19 cellular contexts compared by ENCODE assay signal in the genomic region with DNA sequence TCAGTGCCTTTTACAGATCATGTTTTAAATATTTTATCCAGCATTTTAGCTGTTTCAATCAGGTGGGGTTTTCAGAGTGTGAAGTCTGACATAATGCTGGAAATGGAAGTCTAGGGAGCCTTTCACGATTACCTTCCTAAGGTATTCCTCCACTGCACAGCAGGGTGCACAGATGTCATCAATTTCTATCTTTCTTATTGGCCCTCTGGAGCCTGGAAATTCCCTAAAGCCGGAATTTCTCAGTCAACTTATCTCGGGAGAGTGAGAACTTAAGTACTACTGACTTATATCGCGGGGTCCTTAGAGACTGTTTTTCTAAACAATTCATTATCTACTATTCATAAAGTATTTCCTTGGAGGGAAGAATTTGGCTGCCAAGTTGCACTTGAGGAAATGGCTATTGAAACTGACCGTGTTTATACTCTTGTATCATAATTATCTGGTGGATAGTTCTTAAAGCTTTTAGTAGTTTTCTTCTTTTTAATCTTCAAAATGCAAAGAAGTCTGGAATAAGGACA.
DNase-seq lines count a peak whose midpoint lies in the region; ATAC-seq and TF ChIP-seq lines count a peak whose summit lies in the region.
"Had no signal": no experiment of that assay in that cellular context is flagged by ENCODE, and none has a peak within 500 bp of the region (broad histone marks: within the 10 kb centered on the region; RNA-seq: fewer than 3 reads in every experiment).

No MANE protein-coding gene starts in this region.

- H3K9me3 ChIP-seq in SK-N-SH: no peaks in the 10 kb centered on the region
- H3K9me3 ChIP-seq in gastroesophageal sphincter: no peaks in the 10 kb centered on the region

- H3K36me3 Mint-ChIP-seq in activated T-helper 17 cell treated with anti-CD3 and anti-CD28 coated beads, Interleukin-2, amount 50 U/mL, for 72 hours (ENCODE audit: low read depth): peaks cover 6% of the 10 kb centered on the region
- H3K36me3 Mint-ChIP-seq in progenitor cell of endocrine pancreas (ENCODE audit: insufficient read depth): no peaks in the 10 kb centered on the region
- peaks cover 7% of the 10 kb centered on the region for H3K36me3 Mint-ChIP-seq in activated CD8-positive, alpha-beta T cell treated with anti-CD3 and anti-CD28 coated beads, Interleukin-2, amount 10 ng/mL, durations not matched to agents 7 days and 5 days (ENCODE audit: low read depth)

- POLR2A ChIA-PET in SK-N-SH (lab: Yijun Ruan, JAX): no interaction called here
- POLR2A ChIA-PET in activated CD8-positive, alpha-beta T cell treated with anti-CD3 and anti-CD28 coated beads, Interleukin-2, amount 10 ng/mL, durations not matched to agents 7 days and 5 days (lab: Charles Lee): no interaction called here

- WGBS in SK-N-SH (ENCODE audit: low lambda C conversion rate): 38% methylated on average over 6 of the region's 6 CpGs
- 12 to 48% methylated on average over 6 of the region's 6 CpGs for WGBS in gastroesophageal sphincter (ENCODE audit: low coverage in 1 of 2), 2 donors

- H4K20me1 ChIP-seq in SK-N-SH (ENCODE audit: insufficient read depth): no peaks in the 10 kb centered on the region

- no peak for TF ChIP-seq EP300 in SK-N-SH (IDR thresholded peaks at IDR 0.05; ENCODE audit: borderline replicate concordance in 1 of 2, low read depth in 1 of 2, low read length in 1 of 2)
- no peak for TF ChIP-seq EP300 in gastroesophageal sphincter (IDR thresholded peaks at IDR 0.05)

- H3K9me2 ChIP-seq in SK-N-SH: no peaks in the 10 kb centered on the region

- TF ChIP-seq CTCF in SK-N-SH (IDR thresholded peaks at IDR 0.05) (no peak), fibroblast of the aortic adventitia (IDR thresholded peaks at IDR 0.05; ENCODE audit: insufficient read depth, low read length) (no peak), progenitor cell of endocrine pancreas (IDR thresholded peaks at IDR 0.05; ENCODE audit: unreplicated experiment) (no peak), gastroesophageal sphincter (IDR thresholded peaks at IDR 0.05) (no peak)

- no peak for DNase-seq in SK-N-SH
- DNase-seq in fibroblast of the aortic adventitia (ENCODE audit: low read depth): peak; percentile 1
- no peak for DNase-seq in progenitor cell of endocrine pancreas (ENCODE audit: low spot score, unreplicated experiment)
- DNase-seq in activated CD8-positive, alpha-beta T cell treated with anti-CD3 and anti-CD28 coated beads, Interleukin-2, amount 10 ng/mL, durations not matched to agents 7 days and 5 days: no peak
- DNase-seq in NCI-H1417 treated with DMSO at 0.1 percent for 48 hours (lab: John Stamatoyannopoulos, UW): no peak
- DNase-seq: Calu3; CD4-positive, alpha-beta memory T cell; DMS79 treated with DMSO at 0.1 percent for 48 hours; HCEC 1CT; MM.1S; NCI-H1092; NCI-H146; NCI-H2029 treated with DMSO at 0.1 percent for 48 hours; NCI-H510A treated with DMSO at 0.1 percent for 48 hours; NCI-H774; SHP77 had no signal

- no peaks in the 10 kb centered on the region for H3K79me2 ChIP-seq in SK-N-SH (ENCODE audit: insufficient read depth)

- no peaks in the 10 kb centered on the region for H3K27me3 Mint-ChIP-seq in activated T-helper 17 cell treated with anti-CD3 and anti-CD28 coated beads, Interleukin-2, amount 50 U/mL, for 72 hours
- no peaks in the 10 kb centered on the region for H3K27me3 Mint-ChIP-seq in progenitor cell of endocrine pancreas
- H3K27me3 Mint-ChIP-seq in activated CD8-positive, alpha-beta T cell treated with anti-CD3 and anti-CD28 coated beads, Interleukin-2, amount 10 ng/mL, durations not matched to agents 7 days and 5 days (ENCODE audit: low read depth): no peaks in the 10 kb centered on the region
- H3K27me3 Mint-ChIP-seq: CD4-positive, alpha-beta memory T cell had no signal

- H3K36me3 ChIP-seq in SK-N-SH (replicated peaks in 1 of 2; ENCODE audit: control insufficient read depth in 1 of 2, insufficient read depth in 2 of 2, low read length in 1 of 2) (no peaks in the 10 kb centered on the region), gastroesophageal sphincter (no peaks in the 10 kb centered on the region)

- H2AFZ ChIP-seq in SK-N-SH (ENCODE audit: low read depth): no peak overlapping the region

- H3K9me3 Mint-ChIP-seq in activated T-helper 17 cell treated with anti-CD3 and anti-CD28 coated beads, Interleukin-2, amount 50 U/mL, for 72 hours: peaks cover 4% of the 10 kb centered on the region
- no peaks in the 10 kb centered on the region for H3K9me3 Mint-ChIP-seq in progenitor cell of endocrine pancreas (ENCODE audit: low read depth)
- H3K9me3 Mint-ChIP-seq in activated CD8-positive, alpha-beta T cell treated with anti-CD3 and anti-CD28 coated beads, Interleukin-2, amount 10 ng/mL, durations not matched to agents 7 days and 5 days (ENCODE audit: insufficient read depth): peaks cover 9% of the 10 kb centered on the region

- H3K27me3 ChIP-seq in SK-N-SH (ENCODE audit: insufficient read depth): no peaks in the 10 kb centered on the region
- no peaks in the 10 kb centered on the region for H3K27me3 ChIP-seq in gastroesophageal sphincter

- CTCF ChIA-PET in SK-N-SH (lab: Yijun Ruan, JAX): interaction anchor here (0.6 kb wide), 1 partner anchor 55 kb away, joined by 3 read pairs; no protein-coding TSS in a partner anchor
- CTCF ChIA-PET in activated CD8-positive, alpha-beta T cell treated with anti-CD3 and anti-CD28 coated beads, Interleukin-2, amount 10 ng/mL, durations not matched to agents 7 days and 5 days (lab: Charles Lee): interaction anchor here (0.7 to 1.2 kb wide), 2 partner anchors 25 to 355 kb away, joined by 3 to 5 read pairs; no protein-coding TSS in a partner anchor

- H3K4me2 ChIP-seq in SK-N-SH: no peak overlapping the region

- H3K27ac Mint-ChIP-seq in activated T-helper 17 cell treated with anti-CD3 and anti-CD28 coated beads, Interleukin-2, amount 50 U/mL, for 72 hours: peak overlapping the region; percentile 43
- H3K27ac Mint-ChIP-seq in progenitor cell of endocrine pancreas: no peak overlapping the region
- H3K27ac Mint-ChIP-seq in activated CD8-positive, alpha-beta T cell treated with anti-CD3 and anti-CD28 coated beads, Interleukin-2, amount 10 ng/mL, durations not matched to agents 7 days and 5 days: no peak overlapping the region

- peaks cover 14% of the 10 kb centered on the region for H3K4me1 Mint-ChIP-seq in activated T-helper 17 cell treated with anti-CD3 and anti-CD28 coated beads, Interleukin-2, amount 50 U/mL, for 72 hours
- H3K4me1 Mint-ChIP-seq in progenitor cell of endocrine pancreas (ENCODE audit: low read depth): peaks cover 11% of the 10 kb centered on the region
- H3K4me1 Mint-ChIP-seq in activated CD8-positive, alpha-beta T cell treated with anti-CD3 and anti-CD28 coated beads, Interleukin-2, amount 10 ng/mL, durations not matched to agents 7 days and 5 days (ENCODE audit: low read depth): peaks cover 10% of the 10 kb centered on the region

- no peaks in the 10 kb centered on the region for H3F3A ChIP-seq in SK-N-SH (replicated peaks; ENCODE audit: insufficient read depth)

- H3K27ac ChIP-seq in SK-N-SH (ENCODE audit: low read depth in 2 of 2, low read length in 1 of 2) (no peak overlapping the region), gastroesophageal sphincter (no peak overlapping the region)

- no peak for TF ChIP-seq POLR2A in gastroesophageal sphincter (IDR thresholded peaks at IDR 0.05)

- H3K9ac ChIP-seq in SK-N-SH: no peak overlapping the region

- H3K4me3 ChIP-seq in SK-N-SH (ENCODE audit: low read depth in 2 of 2, low read length in 1 of 2): no peak overlapping the region
- no peak overlapping the region for H3K4me3 ChIP-seq in fibroblast of the aortic adventitia (ENCODE audit: low read depth, low read length)
- no peak overlapping the region for H3K4me3 ChIP-seq in gastroesophageal sphincter

- H3K4me1 ChIP-seq in SK-N-SH (ENCODE audit: control insufficient read depth in 1 of 2, insufficient read depth in 2 of 2, low read depth in 1 of 2, low read length in 1 of 2) (no peaks in the 10 kb centered on the region), gastroesophageal sphincter (no peaks in the 10 kb centered on the region)

- peak overlapping the region; percentile 39 for H3K4me3 Mint-ChIP-seq in activated T-helper 17 cell treated with anti-CD3 and anti-CD28 coated beads, Interleukin-2, amount 50 U/mL, for 72 hours
- no peak overlapping the region for H3K4me3 Mint-ChIP-seq in progenitor cell of endocrine pancreas (ENCODE audit: low read depth)
- no peak overlapping the region for H3K4me3 Mint-ChIP-seq in activated CD8-positive, alpha-beta T cell treated with anti-CD3 and anti-CD28 coated beads, Interleukin-2, amount 10 ng/mL, durations not matched to agents 7 days and 5 days

- peak; percentile 74 for ATAC-seq in SK-N-SH treated with all-trans-retinoic acid at 6 μM for 48 hours
- ATAC-seq in activated T-helper 17 cell treated with anti-CD3 and anti-CD28 coated beads, Interleukin-2, amount 50 U/mL, for 72 hours (replicated peaks): no peak
- ATAC-seq in activated CD8-positive, alpha-beta T cell treated with anti-CD3 and anti-CD28 coated beads, Interleukin-2, amount 10 ng/mL, durations not matched to agents 7 days and 5 days: no peak
- ATAC-seq in gastroesophageal sphincter: no peak

- TF ChIP-seq RAD21 in SK-N-SH (IDR thresholded peaks at IDR 0.05; ENCODE audit: low read length): no peak

TF ChIP-seq in SK-N-SH treated with all-trans-retinoic acid at 6 μM for 48 hours, 23 proteins besides CTCF, POLR2A, EP300 and RAD21 (continues in another document):
- TF ChIP-seq, protein P1, sequence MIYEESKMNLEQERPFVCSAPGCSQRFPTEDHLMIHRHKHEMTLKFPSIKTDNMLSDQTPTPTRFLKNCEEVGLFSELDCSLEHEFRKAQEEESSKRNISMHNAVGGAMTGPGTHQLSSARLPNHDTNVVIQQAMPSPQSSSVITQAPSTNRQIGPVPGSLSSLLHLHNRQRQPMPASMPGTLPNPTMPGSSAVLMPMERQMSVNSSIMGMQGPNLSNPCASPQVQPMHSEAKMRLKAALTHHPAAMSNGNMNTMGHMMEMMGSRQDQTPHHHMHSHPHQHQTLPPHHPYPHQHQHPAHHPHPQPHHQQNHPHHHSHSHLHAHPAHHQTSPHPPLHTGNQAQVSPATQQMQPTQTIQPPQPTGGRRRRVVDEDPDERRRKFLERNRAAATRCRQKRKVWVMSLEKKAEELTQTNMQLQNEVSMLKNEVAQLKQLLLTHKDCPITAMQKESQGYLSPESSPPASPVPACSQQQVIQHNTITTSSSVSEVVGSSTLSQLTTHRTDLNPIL (CRISPR knock-in tag; IDR thresholded peaks at IDR 0.05; ENCODE audit: low read depth): no peak

TF ChIP-seq in SK-N-SH, 30 proteins besides CTCF, POLR2A, EP300 and RAD21 (continues in another document):
- TF ChIP-seq GABPA (IDR thresholded peaks at IDR 0.05; ENCODE audit: low read depth) (no peak), JUND (IDR thresholded peaks at IDR 0.05) (no peak), NFIC (IDR thresholded peaks at IDR 0.05; ENCODE audit: borderline replicate concordance) (no peak), RFX5 (IDR thresholded peaks at IDR 0.05; ENCODE audit: low read length) (no peak), RXRA (IDR thresholded peaks at IDR 0.05; ENCODE audit: borderline replicate concordance, low read depth) (no peak)
